ENCODE assay signal across 13 cellular contexts in the genomic region with DNA sequence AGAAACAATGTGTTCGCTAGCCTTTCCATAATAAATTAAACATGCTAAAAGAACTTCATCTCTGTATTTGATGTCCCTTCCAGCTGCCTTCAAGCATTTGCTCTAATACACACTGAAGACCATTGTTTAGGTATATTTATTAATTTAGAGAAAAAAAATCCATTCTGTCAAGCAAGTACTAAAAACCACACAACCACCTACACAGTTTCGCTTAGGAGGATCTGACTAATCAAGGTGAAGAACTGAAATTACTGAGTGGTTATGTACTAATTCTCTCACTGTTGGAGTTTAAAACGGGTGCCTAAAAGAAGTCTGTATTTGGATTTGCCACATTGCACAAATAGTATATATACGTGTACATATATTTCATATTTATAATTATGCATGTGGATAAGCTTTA. TPM values are rescaled to one million over a fixed set of nuclear protein-coding genes. Genes with fewer than 3 reads are reported as not detected.
DNase-seq lines count a peak whose midpoint lies in the region; ATAC-seq and TF ChIP-seq lines count a peak whose summit lies in the region.
"Had no signal": no experiment of that assay in that cellular context is flagged by ENCODE, and none has a peak within 500 bp of the region (broad histone marks: within the 10 kb centered on the region; RNA-seq: fewer than 3 reads in every experiment).

No MANE protein-coding gene starts in this region.

- peaks cover 9 to 17% of the 10 kb centered on the region in 2 donors for H3K4me1 Mint-ChIP-seq in stimulated activated naive B cell treated with anti-CD40 and anti-IgM and Interleukin-4, amounts not matched to agents 10 μg/mL and 1 μg/mL and 100 μg/mL, for 72 hours
- H3K4me1 Mint-ChIP-seq: neural crest cell had no signal

- H3K36me3 ChIP-seq in vagina = no peaks in the 10 kb centered on the region
- H3K36me3 ChIP-seq: spleen had no signal

- peak; percentile 35 for DNase-seq in stimulated activated CD4-positive, alpha-beta T cell treated with anti-CD3 and anti-CD28 coated beads, Interleukin-15, amount 100 ng/mL, for 24 hours
- no peak for DNase-seq in stimulated activated CD4-positive, alpha-beta T cell treated with anti-CD3 and anti-CD28 coated beads, Interleukin-12 subunit alpha, Interleukin-12 subunit beta, amount 100 ng/mL, for 4 hours
- peak; percentile 23 for DNase-seq in stimulated activated naive B cell treated with anti-CD40 and anti-IgM and Interleukin-4, amounts not matched to agents 10 μg/mL and 1 μg/mL and 100 μg/mL, for 72 hours
- DNase-seq in vagina (ENCODE audit: extremely low spot score in 2 of 2) (no peak), NCI-H128 (lab: John Stamatoyannopoulos, UW; ENCODE audit: unreplicated experiment) (no peak), KBM-7 (no peak)
- DNase-seq: GM23248, kidney glomerular epithelial cell, OCI-M1, spleen had no signal

- no peak overlapping the region for H3K4me3 ChIP-seq in vagina
- H3K4me3 ChIP-seq: GM23248, spleen had no signal

- H3K27ac ChIP-seq in vagina = no peak overlapping the region
- H3K27ac ChIP-seq: GM23248, spleen had no signal

- no peak overlapping the region for H3K27ac Mint-ChIP-seq in stimulated activated naive B cell treated with anti-CD40 and anti-IgM and Interleukin-4, amounts not matched to agents 10 μg/mL and 1 μg/mL and 100 μg/mL, for 72 hours

- H3K4me1 ChIP-seq in vagina = no peaks in the 10 kb centered on the region
- H3K4me1 ChIP-seq: spleen had no signal

- H3K9me3 Mint-ChIP-seq in stimulated activated naive B cell treated with anti-CD40 and anti-IgM and Interleukin-4, amounts not matched to agents 10 μg/mL and 1 μg/mL and 100 μg/mL, for 72 hours = no peaks in the 10 kb centered on the region
- H3K9me3 Mint-ChIP-seq: neural crest cell had no signal

- TF ChIP-seq POLR2A in vagina (IDR thresholded peaks at IDR 0.05) = no peak

- ATAC-seq in GM21528 (IDR thresholded peaks at IDR 0.05; ENCODE audit: low FRiP score, unreplicated experiment) (peak; percentile 68), HG03196 (IDR thresholded peaks at IDR 0.05; ENCODE audit: unreplicated experiment) (peak; percentile 65)
- ATAC-seq in stimulated activated naive B cell treated with anti-CD40 and anti-IgM and Interleukin-4, amounts not matched to agents 10 μg/mL and 1 μg/mL and 100 μg/mL, for 72 hours (replicated peaks) = peak; percentile 89 to 94

- no peaks in the 10 kb centered on the region for H3K27me3 Mint-ChIP-seq in stimulated activated naive B cell treated with anti-CD40 and anti-IgM and Interleukin-4, amounts not matched to agents 10 μg/mL and 1 μg/mL and 100 μg/mL, for 72 hours

- peaks cover 1% of the 10 kb centered on the region in 2 donors for H3K36me3 Mint-ChIP-seq in stimulated activated naive B cell treated with anti-CD40 and anti-IgM and Interleukin-4, amounts not matched to agents 10 μg/mL and 1 μg/mL and 100 μg/mL, for 72 hours

- intact Hi-C loops in vagina (cut with DNase I) = no loop called here

- no peaks in the 10 kb centered on the region for H3K9me3 ChIP-seq in vagina
- H3K9me3 ChIP-seq: spleen had no signal

- no peak overlapping the region for H3K4me3 Mint-ChIP-seq in stimulated activated naive B cell treated with anti-CD40 and anti-IgM and Interleukin-4, amounts not matched to agents 10 μg/mL and 1 μg/mL and 100 μg/mL, for 72 hours
- H3K4me3 Mint-ChIP-seq: neural crest cell had no signal

- in situ Hi-C loops in KBM-7 (cut with MboI; ENCODE audit: low pct_unique_long_range_greater_than_20kb, low sequenced_read_pairs) = no loop called here

- TF ChIP-seq CTCF in vagina (IDR thresholded peaks at IDR 0.05) = no peak

- H3K27me3 ChIP-seq in vagina = no peaks in the 10 kb centered on the region
- H3K27me3 ChIP-seq: spleen had no signal

RNA-seq across cellular contexts. Expression of a gene that starts 58.9 kb away (rescaled TPM):
- total RNA-seq in vagina = 30.2 TPM

Comparison
In these comparisons a context has a peak if more than half of its experiments do, and no peak if none do; other contexts are left out.
1. DNase-seq: peak in stimulated activated CD4-positive, alpha-beta T cell treated with anti-CD3 and anti-CD28 coated beads, Interleukin-15, amount 100 ng/mL, for 24 hours (single experiment) and stimulated activated naive B cell treated with anti-CD40 and anti-IgM and Interleukin-4, amounts not matched to agents 10 μg/mL and 1 μg/mL and 100 μg/mL, for 72 hours (single experiment); none in stimulated activated CD4-positive, alpha-beta T cell treated with anti-CD3 and anti-CD28 coated beads, Interleukin-12 subunit alpha, Interleukin-12 subunit beta, amount 100 ng/mL, for 4 hours (single experiment), vagina (0 of 2), NCI-H128 (single experiment) and KBM-7 (single experiment).
2. Peak in every context shown above with its lines, with median percentiles within 50 percentile points of each other: ATAC-seq.